ENCODE assay signal across 1 cellular context in the genomic region with DNA sequence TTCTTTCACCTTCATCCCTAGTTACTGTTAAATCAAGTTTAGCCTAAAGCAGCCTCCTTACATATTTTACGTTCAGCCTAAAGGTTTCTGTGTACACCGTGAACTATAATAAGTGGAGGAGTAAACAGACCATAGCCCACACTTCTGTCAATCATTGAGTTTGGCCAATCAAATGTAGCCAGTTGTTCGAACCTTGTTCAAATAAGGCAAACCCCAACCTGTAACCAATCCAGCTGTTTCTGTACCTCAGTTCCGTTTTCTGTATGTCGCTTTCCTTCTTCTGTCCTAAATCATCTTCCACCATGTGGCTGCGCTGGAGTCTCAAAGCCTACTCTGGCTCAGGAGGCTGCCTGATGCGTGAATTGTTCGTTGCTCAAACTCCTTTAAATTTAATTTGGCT.
TF ChIP-seq lines count a peak whose summit lies in the region.

No MANE protein-coding gene starts in this region.

TF ChIP-seq in GM12878, 131 proteins besides CTCF, POLR2A, EP300 and RAD21 (continued from another document):
- TF ChIP-seq, protein P1, sequence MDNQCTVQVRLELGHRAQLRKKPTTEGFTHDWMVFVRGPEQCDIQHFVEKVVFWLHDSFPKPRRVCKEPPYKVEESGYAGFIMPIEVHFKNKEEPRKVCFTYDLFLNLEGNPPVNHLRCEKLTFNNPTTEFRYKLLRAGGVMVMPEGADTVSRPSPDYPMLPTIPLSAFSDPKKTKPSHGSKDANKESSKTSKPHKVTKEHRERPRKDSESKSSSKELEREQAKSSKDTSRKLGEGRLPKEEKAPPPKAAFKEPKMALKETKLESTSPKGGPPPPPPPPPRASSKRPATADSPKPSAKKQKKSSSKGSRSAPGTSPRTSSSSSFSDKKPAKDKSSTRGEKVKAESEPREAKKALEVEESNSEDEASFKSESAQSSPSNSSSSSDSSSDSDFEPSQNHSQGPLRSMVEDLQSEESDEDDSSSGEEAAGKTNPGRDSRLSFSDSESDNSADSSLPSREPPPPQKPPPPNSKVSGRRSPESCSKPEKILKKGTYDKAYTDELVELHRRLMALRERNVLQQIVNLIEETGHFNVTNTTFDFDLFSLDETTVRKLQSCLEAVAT (IDR thresholded peaks at IDR 0.05), result 0 out of 2 replicates have a peak, but pooled peaks have one; percentile 25
- TF ChIP-seq, protein P2, sequence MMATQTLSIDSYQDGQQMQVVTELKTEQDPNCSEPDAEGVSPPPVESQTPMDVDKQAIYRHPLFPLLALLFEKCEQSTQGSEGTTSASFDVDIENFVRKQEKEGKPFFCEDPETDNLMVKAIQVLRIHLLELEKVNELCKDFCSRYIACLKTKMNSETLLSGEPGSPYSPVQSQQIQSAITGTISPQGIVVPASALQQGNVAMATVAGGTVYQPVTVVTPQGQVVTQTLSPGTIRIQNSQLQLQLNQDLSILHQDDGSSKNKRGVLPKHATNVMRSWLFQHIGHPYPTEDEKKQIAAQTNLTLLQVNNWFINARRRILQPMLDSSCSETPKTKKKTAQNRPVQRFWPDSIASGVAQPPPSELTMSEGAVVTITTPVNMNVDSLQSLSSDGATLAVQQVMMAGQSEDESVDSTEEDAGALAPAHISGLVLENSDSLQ (IDR thresholded peaks at IDR 0.05), result peak; percentile 67
